Comparison of ENCODE assay signal across 11 cellular contexts in the genomic region with DNA sequence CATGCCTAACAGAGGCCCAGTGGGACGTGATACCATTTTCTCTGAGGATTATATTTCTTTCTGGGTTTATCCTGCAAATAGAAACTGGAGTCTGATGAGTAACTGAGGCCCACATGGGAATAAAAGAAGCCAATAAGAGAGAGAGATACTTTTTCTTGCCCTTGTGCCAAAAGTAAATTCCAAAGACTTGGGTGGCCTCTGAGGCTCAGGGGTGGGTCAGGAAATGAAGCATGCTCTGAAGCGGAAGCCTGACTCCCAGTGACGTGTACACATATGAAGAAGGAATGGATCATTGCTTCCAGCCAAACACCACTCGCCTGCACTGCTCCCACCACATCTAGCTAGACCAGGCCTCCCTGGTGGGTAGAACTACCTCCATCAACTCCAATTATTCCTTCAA.
DNase-seq lines count a peak whose midpoint lies in the region; ATAC-seq and TF ChIP-seq lines count a peak whose summit lies in the region.
"Had no signal": no experiment of that assay in that cellular context is flagged by ENCODE, and none has a peak within 500 bp of the region (broad histone marks: within the 10 kb centered on the region; RNA-seq: fewer than 3 reads in every experiment).

No MANE protein-coding gene starts in this region.

- WGBS in mammary epithelial cell (ENCODE audit: low coverage, missing lambda C conversion rate), result 70% methylated on average over 3 of the region's 4 CpGs
- WGBS in aorta, 2 donors, result 33 to 35% methylated on average over 4 of the region's 4 CpGs

- intact Hi-C loops in Right ventricle myocardium inferior (cut with DNase I), result loop anchor here (5.0 kb wide), 1 partner anchor 1295 kb away; no protein-coding TSS in a partner anchor
- intact Hi-C loops in cardiac septum (cut with DNase I), result loop anchor here (10.0 kb wide), 1 partner anchor 1297 kb away; no protein-coding TSS in a partner anchor
- intact Hi-C loops in mammary epithelial cell (cut with micrococcal nuclease), result loop anchor here (5.0 kb wide), 2 partner anchors 485 to 645 kb away; no protein-coding TSS in a partner anchor
- intact Hi-C loops in aorta (cut with DNase I), result loop anchor here in 1 of 2 donors (10.0 kb wide), 1 partner anchor 57 kb away; no protein-coding TSS in a partner anchor
- intact Hi-C loops in left lung (cut with DNase I), result no loop called here

- H2AFZ ChIP-seq in mammary epithelial cell (ENCODE audit: low read depth, low read length), result peak overlapping the region; percentile 81

- H3K4me2 ChIP-seq in mammary epithelial cell (ENCODE audit: insufficient read depth, low read depth, low read length), result no peak overlapping the region

- in situ Hi-C loops in mammary epithelial cell (cut with MboI; ENCODE audit: low sequenced_read_pairs in 2 of 2), result no loop called here

- TF ChIP-seq CTCF in mammary epithelial cell (conservative IDR thresholded peaks at IDR 0.05 in 1 of 2, IDR thresholded peaks at IDR 0.05 in 1 of 2; ENCODE audit: extremely low read depth in 1 of 2, insufficient read depth in 1 of 2, low read depth in 1 of 2, low read length in 2 of 2) (no peak), left lung (IDR thresholded peaks at IDR 0.05) (no peak)

- H3K36me3 ChIP-seq in mammary epithelial cell (ENCODE audit: insufficient read depth, low read length) (no peaks in the 10 kb centered on the region), aorta (ENCODE audit: control insufficient read depth in 1 of 2, insufficient read depth in 2 of 2, low read length in 1 of 2) (no peaks in the 10 kb centered on the region), left lung (no peaks in the 10 kb centered on the region)

- CTCF ChIA-PET in mammary epithelial cell (lab: Charles Lee; ENCODE audit: low non-redundant PET), result no interaction called here

- BruUV-seq in mammary epithelial cell (replicated peaks; lab: Mats Ljungman, UMichigan), result no TSS peak

- DNase-seq in Right ventricle myocardium inferior (ENCODE audit: missing footprints) (no peak), cardiac septum (ENCODE audit: low spot score) (no peak), mammary epithelial cell (peak; percentile 84), iris pigment epithelial cell (ENCODE audit: low read depth) (peak; percentile 98), aorta (no peak), left lung (no peak), NCI-H69 (lab: John Stamatoyannopoulos, UW) (no peak)
- DNase-seq: 8988T; NCI-H2227 treated with DMSO at 0.1 percent for 48 hours; stimulated activated CD4-positive, alpha-beta T cell treated with anti-CD3 and anti-CD28 coated beads, Interleukin-4, amount 100 ng/mL, for 1 hour had no signal

- H3K9ac ChIP-seq in mammary epithelial cell (ENCODE audit: insufficient read depth, low read length), result no peak overlapping the region

- peak overlapping the region; percentile 48 for H3K27ac ChIP-seq in mammary epithelial cell (ENCODE audit: insufficient read depth, low read depth, low read length)
- H3K27ac ChIP-seq in aorta (ENCODE audit: low read depth in 1 of 2, low read length in 2 of 2), result peak overlapping the region in 1 of 2 donors; percentile 32
- peak overlapping the region in 1 of 2 donors; percentile 48 for H3K27ac ChIP-seq in left lung

- no peaks in the 10 kb centered on the region for H4K20me1 ChIP-seq in mammary epithelial cell (ENCODE audit: insufficient read depth, low read length)

- H3K79me2 ChIP-seq in mammary epithelial cell (ENCODE audit: insufficient read depth, low read length), result no peaks in the 10 kb centered on the region

- ATAC-seq in Right ventricle myocardium inferior (peak; percentile 66), aorta (ENCODE audit: low FRiP score) (peak; percentile 37), left lung (no peak), GM19467 (IDR thresholded peaks at IDR 0.05; ENCODE audit: unreplicated experiment) (no peak)

- H3K4me3 ChIP-seq in mammary epithelial cell (replicated peaks in 1 of 3; ENCODE audit: insufficient read depth in 1 of 3, low read depth in 2 of 3, low read length in 3 of 3) (no peak overlapping the region), aorta (ENCODE audit: low read length in 2 of 2) (no peak overlapping the region), left lung (no peak overlapping the region)

- no peaks in the 10 kb centered on the region for H3K9me3 ChIP-seq in mammary epithelial cell (replicated peaks; ENCODE audit: insufficient read depth, low read length)
- H3K9me3 ChIP-seq in aorta (ENCODE audit: control insufficient read depth, low read length), result no peaks in the 10 kb centered on the region
- H3K9me3 ChIP-seq in left lung, result no peaks in the 10 kb centered on the region

- dilution Hi-C loops in mammary epithelial cell (cut with HindIII; ENCODE audit: low sequenced_read_pairs), result no loop called here

- H3K27me3 ChIP-seq in mammary epithelial cell (ENCODE audit: insufficient read depth, low read length), result no peaks in the 10 kb centered on the region
- no peaks in the 10 kb centered on the region for H3K27me3 ChIP-seq in aorta (ENCODE audit: control insufficient read depth in 1 of 2, insufficient read depth in 2 of 2, low read length in 1 of 2)
- no peaks in the 10 kb centered on the region for H3K27me3 ChIP-seq in left lung

- peaks cover 15% of the 10 kb centered on the region for H3K4me1 ChIP-seq in mammary epithelial cell (ENCODE audit: insufficient read depth, low read length)
- H3K4me1 ChIP-seq in aorta (ENCODE audit: control insufficient read depth in 1 of 2, insufficient read depth in 2 of 2, low read length in 2 of 2), result no peaks in the 10 kb centered on the region
- H3K4me1 ChIP-seq in left lung, result peaks cover 3 to 8% of the 10 kb centered on the region in 2 donors

Comparison
In these comparisons a context has a peak if more than half of its experiments do, and no peak if none do; other contexts are left out.
1. ATAC-seq: peak in Right ventricle myocardium inferior (single experiment) and aorta (single experiment); none in left lung (single experiment) and GM19467 (single experiment).
2. DNase-seq: peak in mammary epithelial cell (single experiment) and iris pigment epithelial cell (single experiment); none in Right ventricle myocardium inferior (single experiment), cardiac septum (single experiment), aorta (0 of 2), left lung (0 of 2) and NCI-H69 (single experiment).
3. intact Hi-C loops: an anchor here in Right ventricle myocardium inferior (5.0 kb wide), cardiac septum (10.0 kb wide) and mammary epithelial cell (5.0 kb wide); none called in left lung.